ENCODE assay signal across 26 cellular contexts in the genomic region with DNA sequence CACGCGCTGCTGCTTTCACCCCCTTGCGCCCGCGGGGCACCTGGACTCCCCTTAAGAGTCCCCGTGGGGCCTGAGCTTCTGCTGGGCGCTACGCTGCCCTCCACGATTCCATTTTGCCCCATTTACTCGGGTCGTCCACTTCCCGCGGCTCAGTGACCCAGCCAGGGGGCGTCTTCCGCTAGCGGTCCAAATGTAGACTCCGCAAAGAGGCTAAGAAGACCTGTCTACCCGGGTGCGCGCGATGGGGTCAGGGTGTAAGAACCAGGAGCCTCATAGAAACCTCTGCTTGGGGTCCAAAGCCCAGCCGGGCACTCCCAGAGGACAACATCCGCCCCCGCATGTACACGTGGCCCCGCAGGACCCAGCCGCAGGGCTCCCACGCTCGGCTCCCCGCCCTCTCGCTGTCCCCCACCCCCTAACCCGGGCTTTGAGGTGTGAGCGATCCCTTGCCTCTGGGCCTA. TPM values are rescaled to one million over a fixed set of nuclear protein-coding genes. Genes with fewer than 3 reads are reported as not detected.
DNase-seq lines count a peak whose midpoint lies in the region; ATAC-seq, FAIRE-seq and TF ChIP-seq lines count a peak whose summit lies in the region.
"Had no signal": no experiment of that assay in that cellular context is flagged by ENCODE, and none has a peak within 500 bp of the region (broad histone marks: within the 10 kb centered on the region; RNA-seq: fewer than 3 reads in every experiment).

No MANE protein-coding gene starts in this region.

- peaks cover 59% of the 10 kb centered on the region for H3K4me1 Mint-ChIP-seq in activated T-cell treated with anti-CD3 and anti-CD28 coated beads, Interleukin-2, amount 50 U/mL, for 72 hours (ENCODE audit: low read depth)

- H3K27ac ChIP-seq in H1 (ENCODE audit: low read depth, low read length) = no peak overlapping the region

- no peaks in the 10 kb centered on the region for H3K79me1 ChIP-seq in H1 (ENCODE audit: low read depth, low read length)

- no peak overlapping the region for H2BK5ac ChIP-seq in H1 (ENCODE audit: low read depth, low read length)

- DNase-seq in activated T-cell treated with anti-CD3 and anti-CD28 coated beads, Interleukin-2, amount 50 U/mL, for 72 hours = peak in 1 of 2 donors; percentile 13
- DNase-seq in activated T-cell treated with anti-CD3 and anti-CD28 coated beads for 4 hours = no peak
- peak; percentile 77 for DNase-seq in H7
- peak in 1 of 2 experiments; percentile 71 for DNase-seq in H1 (ENCODE audit: low read depth in 1 of 2, low spot score in 2 of 2)
- peak; percentile 58 for DNase-seq in retina
- DNase-seq in kidney glomerular epithelial cell (lab: John Stamatoyannopoulos, UW) = no peak
- DNase-seq: ACHN; activated CD4-positive, CD25-positive, alpha-beta regulatory T cell treated with anti-CD3 and anti-CD28 coated beads, Interleukin-2, amount 50 U/mL, for 72 hours; activated CD8-positive, alpha-beta memory T cell treated with anti-CD3 and anti-CD28 coated beads, Interleukin-2, amount 50 U/mL, for 4 hours; amniotic stem cell; Calu3; IMR-90; NCI-H1930; NCI-H510A; Right ventricle myocardium superior had no signal

- H3K4me1 ChIP-seq in H1 (replicated peaks in 1 of 4; ENCODE audit: control insufficient read depth in 3 of 4, insufficient read depth in 4 of 4, low read length in 3 of 4) = peaks cover 14 to 53% (median 32%) of the 10 kb centered on the region in 4 experiments

- no peak overlapping the region for H3K56ac ChIP-seq in H1 (replicated peaks; ENCODE audit: insufficient read length, low read depth, low read length)

- no peaks in the 10 kb centered on the region for H3K36me3 ChIP-seq in H7 (replicated peaks; ENCODE audit: control insufficient read depth, insufficient read depth, low read length)
- no peaks in the 10 kb centered on the region; a peak in 1 of 8 replicates for H3K36me3 ChIP-seq in H1 (ENCODE audit: control insufficient read depth in 2 of 4, insufficient read depth in 4 of 4, low read length in 3 of 4)

- H3K79me2 ChIP-seq in H1 (ENCODE audit: control insufficient read depth in 1 of 2, insufficient read depth in 2 of 2, low read length in 2 of 2) = no peaks in the 10 kb centered on the region

- H2AFZ ChIP-seq in H1 (ENCODE audit: low read length) = no peak overlapping the region

- H2BK120ac ChIP-seq in H1 (replicated peaks; ENCODE audit: low read depth, low read length) = no peak overlapping the region

- CTCF ChIA-PET in H1 (lab: Charles Lee; ENCODE audit: partially characterized antibody) = interaction anchor here (2.3 to 5.1 kb wide), 3 partner anchors 9 to 100 kb away, joined by 8 to 35 read pairs (median 11); no protein-coding TSS in a partner anchor

- H4K8ac ChIP-seq in H1 (ENCODE audit: extremely low read depth, insufficient read depth, low read length) = 0 out of 2 replicates have a peak overlapping the region, but pooled peaks have one; percentile 63

- peaks cover 0 to 1% of the 10 kb centered on the region in 2 donors for H3K36me3 Mint-ChIP-seq in activated T-cell treated with anti-CD3 and anti-CD28 coated beads, Interleukin-2, amount 50 U/mL, for 72 hours (ENCODE audit: insufficient read depth in 2 of 2)
- H3K36me3 Mint-ChIP-seq: natural killer cell treated with Interleukin-12 subunit alpha and Interleukin-12 subunit beta and Interleukin-15 and Interleukin-18, amount 100 ng/mL, for 72 hours had no signal

- H2AK5ac ChIP-seq in H1 (ENCODE audit: low read depth, low read length) = no peak overlapping the region

- H3K4me3 Mint-ChIP-seq in activated T-cell treated with anti-CD3 and anti-CD28 coated beads, Interleukin-2, amount 50 U/mL, for 72 hours = peak overlapping the region; percentile 39 to 64
- H3K4me3 Mint-ChIP-seq: central memory CD8-positive, alpha-beta T cell; natural killer cell treated with Interleukin-12 subunit alpha and Interleukin-12 subunit beta and Interleukin-15 and Interleukin-18, amount 100 ng/mL, for 72 hours had no signal

- 0 out of 4 replicates have a peak, but pooled peaks of 1 of the 2 experiments have one; percentile 2 for TF ChIP-seq RAD21 in H1 (IDR thresholded peaks at IDR 0.05 in 1 of 2, conservative IDR thresholded peaks at IDR 0.05 in 1 of 2; ENCODE audit: low read depth in 2 of 2, low read length in 2 of 2)

- H4K5ac ChIP-seq in H1 (ENCODE audit: insufficient read length, low read depth, low read length) = no peak overlapping the region

- peaks cover 100% of the 10 kb centered on the region for H3K27me3 ChIP-seq in H7 (ENCODE audit: control insufficient read depth, insufficient read depth, low read length)
- H3K27me3 ChIP-seq in H1 (replicated peaks in 1 of 4; ENCODE audit: control insufficient read depth in 3 of 4, extremely low read depth in 1 of 4, insufficient read depth in 3 of 4, low read length in 3 of 4) = peaks cover 89 to 100% (median 99%) of the 10 kb centered on the region in 4 experiments

- H3K9me3 ChIP-seq in H1 (ENCODE audit: insufficient read depth in 2 of 2, low read depth in 1 of 2, low read length in 1 of 2) = no peaks in the 10 kb centered on the region

- TF ChIP-seq POLR2A in H1 (IDR thresholded peaks at IDR 0.05; ENCODE audit: control extremely low read depth in 1 of 2, low read depth in 2 of 2, low read length in 2 of 2) = no peak

- H2BK12ac ChIP-seq in H1 (ENCODE audit: low read depth, low read length) = no peak overlapping the region

- no peak overlapping the region for H3K27ac Mint-ChIP-seq in activated T-cell treated with anti-CD3 and anti-CD28 coated beads, Interleukin-2, amount 50 U/mL, for 72 hours
- H3K27ac Mint-ChIP-seq: natural killer cell treated with Interleukin-12 subunit alpha and Interleukin-12 subunit beta and Interleukin-15 and Interleukin-18, amount 100 ng/mL, for 72 hours had no signal

- no peak overlapping the region for H3K23ac ChIP-seq in H1 (ENCODE audit: insufficient read length)

- no peaks in the 10 kb centered on the region for H3K9me3 Mint-ChIP-seq in activated T-cell treated with anti-CD3 and anti-CD28 coated beads, Interleukin-2, amount 50 U/mL, for 72 hours
- H3K9me3 Mint-ChIP-seq: central memory CD8-positive, alpha-beta T cell; natural killer cell treated with Interleukin-12 subunit alpha and Interleukin-12 subunit beta and Interleukin-15 and Interleukin-18, amount 100 ng/mL, for 72 hours had no signal

- no peak for FAIRE-seq in H1 (lab: Jason Lieb, UNC)
- FAIRE-seq: endometrium, G401.6 had no signal

- WGBS in H1 (ENCODE audit: extremely low coverage in 1 of 2, insufficient coverage in 1 of 2, insufficient read length in 1 of 2, insufficient replicate concordance in 2 of 2, low coverage in 1 of 2, low lambda C conversion rate in 2 of 2, missing lambda C conversion rate in 1 of 2), 2 experiments = 7% methylated on average over 27 of the region's 33 CpGs; no CpG with 5 or more reads in 1 of the 2 experiments

- H3K18ac ChIP-seq in H1 (ENCODE audit: extremely low read depth, low read length) = no peak overlapping the region

- no peak for TF ChIP-seq CTCF in H1 (IDR thresholded peaks at IDR 0.05; ENCODE audit: control extremely low read depth in 1 of 3, insufficient read depth in 1 of 3, low read depth in 1 of 3, low read length in 3 of 3)

- H3K14ac ChIP-seq in H1 (ENCODE audit: insufficient read length) = no peak overlapping the region

- no peak overlapping the region for H3K4ac ChIP-seq in H1 (replicated peaks; ENCODE audit: insufficient read length, low read depth, low read length)

- ATAC-seq in activated T-cell treated with anti-CD3 and anti-CD28 coated beads, Interleukin-2, amount 50 U/mL, for 72 hours (replicated peaks in 1 of 2) = no peak
- ATAC-seq in HG02970 (IDR thresholded peaks at IDR 0.05; ENCODE audit: low FRiP score, unreplicated experiment) (no peak), HG02973 (IDR thresholded peaks at IDR 0.05; ENCODE audit: unreplicated experiment) (no peak)
- ATAC-seq: natural killer cell treated with Interleukin-12 subunit alpha and Interleukin-12 subunit beta and Interleukin-15 and Interleukin-18, amount 100 ng/mL, for 72 hours had no signal

- H3K4me3 ChIP-seq in H7 (ENCODE audit: insufficient read depth, low read depth, low read length) = peak overlapping the region; percentile 12; the same call in 1 of the 2 replicates
- peak overlapping the region in 3 of 4 experiments; percentile 5 to 51 (median 12); a peak in 4 of 8 replicates for H3K4me3 ChIP-seq in H1 (ENCODE audit: extremely low read depth in 1 of 4, insufficient read depth in 2 of 4, low read depth in 3 of 4, low read length in 4 of 4)

- no peak overlapping the region for H2BK15ac ChIP-seq in H1 (ENCODE audit: low read length)

- TF ChIP-seq EP300 in H1 (IDR thresholded peaks at IDR 0.05; ENCODE audit: borderline replicate concordance in 1 of 2, low read depth in 2 of 2, low read length in 2 of 2) = no peak

- no peak overlapping the region for H2BK20ac ChIP-seq in H1 (ENCODE audit: low read length)

- peaks cover 4% of the 10 kb centered on the region; the same call in 1 of the 2 replicates for H3K23me2 ChIP-seq in H1 (ENCODE audit: low read depth, low read length)

- POLR2A ChIA-PET in H1 (lab: Charles Lee; ENCODE audit: partially characterized antibody) = interaction anchor here (2.0 to 4.2 kb wide), 2 partner anchors 9 to 10 kb away, joined by 6 to 31 read pairs; no protein-coding TSS in a partner anchor

- no peak overlapping the region for H3K9ac ChIP-seq in H1 (replicated peaks in 1 of 4; ENCODE audit: extremely low read depth in 1 of 4, low read depth in 3 of 4, low read length in 3 of 4)

- peak overlapping the region; percentile 67 to 70 for H3K4me2 ChIP-seq in H1 (ENCODE audit: insufficient read depth in 1 of 2, low read depth in 2 of 2, low read length in 2 of 2)

- peaks cover 11 to 33% of the 10 kb centered on the region in 2 experiments for H4K20me1 ChIP-seq in H1 (replicated peaks in 1 of 2; ENCODE audit: control insufficient read depth in 1 of 2, insufficient read depth in 2 of 2, low read length in 2 of 2)

- H3K27me3 Mint-ChIP-seq in activated T-cell treated with anti-CD3 and anti-CD28 coated beads, Interleukin-2, amount 50 U/mL, for 72 hours (ENCODE audit: low read depth) = peaks cover 90% of the 10 kb centered on the region

- H4K91ac ChIP-seq in H1 (replicated peaks; ENCODE audit: insufficient read length, low read length) = no peak overlapping the region

RNA-seq across cellular contexts. Expression of a gene that starts 5.2 kb away (rescaled TPM):
- 1 to 10 TPM in 1 of 2 donors, under 1 TPM in 1; 0.58 to 1.1 TPM for total RNA-seq in activated T-cell treated with anti-CD3 and anti-CD28 coated beads, Interleukin-2, amount 50 U/mL, for 72 hours
- total RNA-seq in H7 (2014; rRNA removed; shearing (Covaris generic)) = 0.07 TPM in 1 of 2 replicates, not detected in the other
- 1.3 and 2.0 TPM in 2 replicates for total RNA-seq in H1 (2021; fragmentation: NEBNext Ultra II Directional; extraction: Animal tissue kit (Norgen Biotek cat#: 25700))
- 2.2 and 2.7 TPM in 2 replicates for polyA plus RNA-seq in H1 (2011; rRNA removed)
- 1.1 TPM for polyA plus RNA-seq in H1 (2011; cell fraction: cytosol; rRNA removed)
- 0.97 TPM for polyA plus RNA-seq in H1 (2011; cell fraction: nucleus; rRNA removed)
- polyA plus RNA-seq in H1 (2012, experiment 1 of 2) = 0.64 to 1.5 TPM (median 1.2 TPM) in 4 replicates
- polyA plus RNA-seq in H1 (2012, experiment 2 of 2) = 1.3 TPM
- 5.4 TPM for polyA plus RNA-seq in H1 (2013, experiment 1 of 2)
- polyA plus RNA-seq in H1 (2013, experiment 2 of 2) = 5.4 TPM
- polyA minus RNA-seq in H1 (2011; rRNA and poly(A)+ RNA removed) = 0.17 and 0.35 TPM in 2 replicates
- 1.8 TPM for polyA minus RNA-seq in H1 (2011; cell fraction: cytosol; rRNA and poly(A)+ RNA removed)
- polyA minus RNA-seq in H1 (2011; cell fraction: nucleus; rRNA and poly(A)+ RNA removed) = 0.90 TPM
- total RNA-seq: Calu3; fibroblast of villous mesenchyme; IMR-90; lung microvascular endothelial cell; natural killer cell treated with Interleukin-12 subunit alpha and Interleukin-12 subunit beta and Interleukin-15 and Interleukin-18, amount 100 ng/mL, for 72 hours; pulmonary artery endothelial cell; Right ventricle myocardium superior; subcutaneous adipose tissue; T-helper 1 cell treated with Interleukin-12 subunit alpha and Interleukin-12 subunit beta and Interleukin-4 antibody, amounts not matched to agents 30 ng/mL and 1 ng/mL, for 36 hours had no signal
- polyA plus RNA-seq: IMR-90 had no signal

RNA-seq across cellular contexts. Expression of a gene that starts 7.0 kb away (rescaled TPM):
- 1 to 10 TPM; 1.2 to 2.0 TPM for total RNA-seq in activated T-cell treated with anti-CD3 and anti-CD28 coated beads, Interleukin-2, amount 50 U/mL, for 72 hours
- total RNA-seq in H7 (2014; rRNA removed; shearing (Covaris generic)) = not detected in 2 replicates
- total RNA-seq in H1 (2021; fragmentation: NEBNext Ultra II Directional; extraction: Animal tissue kit (Norgen Biotek cat#: 25700)) = 0.27 TPM in 1 of 2 replicates, not detected in the other
- 0.05 and 0.25 TPM in 2 replicates for polyA plus RNA-seq in H1 (2011; rRNA removed)
- 0.17 TPM for polyA plus RNA-seq in H1 (2011; cell fraction: cytosol; rRNA removed)
- polyA plus RNA-seq in H1 (2011; cell fraction: nucleus; rRNA removed) = 0.16 TPM
- 0.16 TPM in 1 of 4 replicates, not detected in the others for polyA plus RNA-seq in H1 (2012, experiment 1 of 2)
- polyA plus RNA-seq in H1 (2012, experiment 2 of 2) = not detected
- polyA plus RNA-seq in H1 (2013, experiment 1 of 2) = 0.14 TPM
- 0.11 TPM for polyA plus RNA-seq in H1 (2013, experiment 2 of 2)
- not detected in 2 replicates for polyA minus RNA-seq in H1 (2011; rRNA and poly(A)+ RNA removed)
- polyA minus RNA-seq in H1 (2011; cell fraction: cytosol; rRNA and poly(A)+ RNA removed) = not detected
- polyA minus RNA-seq in H1 (2011; cell fraction: nucleus; rRNA and poly(A)+ RNA removed) = not detected
- total RNA-seq: Calu3; fibroblast of villous mesenchyme; IMR-90; lung microvascular endothelial cell; natural killer cell treated with Interleukin-12 subunit alpha and Interleukin-12 subunit beta and Interleukin-15 and Interleukin-18, amount 100 ng/mL, for 72 hours; pulmonary artery endothelial cell; Right ventricle myocardium superior; subcutaneous adipose tissue; T-helper 1 cell treated with Interleukin-12 subunit alpha and Interleukin-12 subunit beta and Interleukin-4 antibody, amounts not matched to agents 30 ng/mL and 1 ng/mL, for 36 hours had no signal
- polyA plus RNA-seq: IMR-90 had no signal

RNA-seq across cellular contexts. Expression of a gene that starts 11.5 kb away (rescaled TPM):
- total RNA-seq in activated T-cell treated with anti-CD3 and anti-CD28 coated beads, Interleukin-2, amount 50 U/mL, for 72 hours = 100 to 1,000 TPM; 255 TPM
- total RNA-seq in H7 (2014; rRNA removed; shearing (Covaris generic)) = 338 and 359 TPM in 2 replicates
- 184 and 207 TPM in 2 replicates for total RNA-seq in H1 (2021; fragmentation: NEBNext Ultra II Directional; extraction: Animal tissue kit (Norgen Biotek cat#: 25700))
- polyA plus RNA-seq in H1 (2011; rRNA removed) = 183 and 187 TPM in 2 replicates
- 273 TPM for polyA plus RNA-seq in H1 (2011; cell fraction: cytosol; rRNA removed)
- 335 TPM for polyA plus RNA-seq in H1 (2011; cell fraction: nucleus; rRNA removed)
- 205 to 238 TPM (median 210 TPM) in 4 replicates for polyA plus RNA-seq in H1 (2012, experiment 1 of 2)
- 23.6 TPM for polyA plus RNA-seq in H1 (2012, experiment 2 of 2)
- 139 TPM for polyA plus RNA-seq in H1 (2013, experiment 1 of 2)
- polyA plus RNA-seq in H1 (2013, experiment 2 of 2) = 140 TPM
- polyA minus RNA-seq in H1 (2011; rRNA and poly(A)+ RNA removed) = 387 and 444 TPM in 2 replicates
- 179 TPM for polyA minus RNA-seq in H1 (2011; cell fraction: cytosol; rRNA and poly(A)+ RNA removed)
- 286 TPM for polyA minus RNA-seq in H1 (2011; cell fraction: nucleus; rRNA and poly(A)+ RNA removed)

Comparison
In these comparisons a context has a peak if more than half of its experiments do, and no peak if none do; other contexts are left out.
1. DNase-seq: peak in H7 (single experiment) and retina (single experiment); none in activated T-cell treated with anti-CD3 and anti-CD28 coated beads for 4 hours (single experiment) and kidney glomerular epithelial cell (single experiment).